ENCODE assay signal across 17 cellular contexts in genomic region chr7:102664765-102665164, GRCh38. TPM values are rescaled to one million over a fixed set of nuclear protein-coding genes. Genes with fewer than 3 reads are reported as not detected.
"Had no signal": no experiment of that assay in that cellular context is flagged by ENCODE, and none has a peak within 500 bp of the region (broad histone marks: within the 10 kb centered on the region; RNA-seq: fewer than 3 reads in every experiment).

No MANE protein-coding gene starts in this region.

RNA-seq across cellular contexts. Expression of gene SPDYE2B, which starts 14.6 kb away (rescaled TPM):
- total RNA-seq: naive thymus-derived CD8-positive, alpha-beta T cell; natural killer cell treated with Interleukin-12 subunit alpha and Interleukin-12 subunit beta and Interleukin-15 and Interleukin-18, amount 100 ng/mL, for 72 hours; neural crest cell; omental fat pad; osteocyte; pancreas; posterior vena cava; prostate gland; pulmonary artery endothelial cell; right atrium auricular region; smooth muscle cell; spleen; suprapubic skin; transverse colon; upper lobe of right lung; urinary bladder; uterus had no signal
- polyA plus RNA-seq: pancreas, smooth muscle cell, spleen, urinary bladder had no signal
